In the genomic region with DNA sequence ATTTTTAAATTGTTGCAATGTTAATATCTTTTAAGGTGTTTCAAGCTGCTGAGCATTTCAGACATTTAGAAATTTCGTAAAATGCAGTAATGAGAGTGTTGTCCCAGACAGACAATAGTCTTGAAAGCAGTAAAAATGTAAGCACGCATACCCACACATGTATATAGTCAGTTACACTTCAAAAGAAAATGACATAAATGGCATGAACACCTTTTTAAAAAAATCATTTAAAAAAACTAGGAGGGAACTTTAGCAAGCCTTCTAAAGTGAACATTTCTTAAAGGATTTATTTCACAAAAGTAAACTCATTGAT, we compare ENCODE assay signal across 1 cellular context.
A peak's percentile ranks its signal among the peaks of the same experiment; 100 is the strongest.
TF ChIP-seq lines count a peak whose summit lies in the region.

No MANE protein-coding gene starts in this region.

TF ChIP-seq in K562, 482 proteins besides CTCF, POLR2A, EP300 and RAD21 (continued from another document):
- TF ChIP-seq E4F1 (CRISPR knock-in tag; IDR thresholded peaks at IDR 0.05; ENCODE audit: borderline replicate concordance) (no peak), MXI1 (IDR thresholded peaks at IDR 0.05; ENCODE audit: low read depth, low read length) (no peak), HDAC6 (IDR thresholded peaks at IDR 0.05; ENCODE audit: low read depth, low read length) (no peak), CBFA2T2 (conservative IDR thresholded peaks at IDR 0.05) (no peak), GATA2 (CRISPR knock-in tag; IDR thresholded peaks at IDR 0.05) (no peak), NFRKB (IDR thresholded peaks at IDR 0.05; ENCODE audit: low read depth) (peak; percentile 17; the same call in 1 of the 2 replicates), FOXM1 (IDR thresholded peaks at IDR 0.05; ENCODE audit: low read depth) (0 out of 2 replicates have a peak, but pooled peaks have one; percentile 10), FOXM1 (CRISPR knock-in tag; IDR thresholded peaks at IDR 0.05; ENCODE audit: low read depth) (no peak), NFATC3 (IDR thresholded peaks at IDR 0.05) (no peak), ZSCAN29 (IDR thresholded peaks at IDR 0.05) (0 out of 2 replicates have a peak, but pooled peaks have one; percentile 15), NFXL1 (CRISPR knock-in tag; IDR thresholded peaks at IDR 0.05) (0 out of 2 replicates have a peak, but pooled peaks have one; percentile 8), EWSR1 (IDR thresholded peaks at IDR 0.05; ENCODE audit: borderline replicate concordance, low read depth, partially characterized antibody) (no peak), ZNF668 (CRISPR knock-in tag; IDR thresholded peaks at IDR 0.05) (0 out of 2 replicates have a peak, but pooled peaks have one; percentile 3), TEAD1 (CRISPR knock-in tag; IDR thresholded peaks at IDR 0.05) (peak in 1 of 2 experiments; percentile 17; a peak in 2 of 4 replicates), ZNF134 (CRISPR knock-in tag; conservative IDR thresholded peaks at IDR 0.05) (0 out of 2 replicates have a peak, but pooled peaks have one; percentile 9), SMAD3 (CRISPR knock-in tag; conservative IDR thresholded peaks at IDR 0.05) (0 out of 2 replicates have a peak, but pooled peaks have one; percentile 1), ILF3 (IDR thresholded peaks at IDR 0.05; ENCODE audit: borderline replicate concordance) (no peak), HDAC8 (tag; IDR thresholded peaks at IDR 0.05) (no peak), ZNF311 (CRISPR knock-in tag; IDR thresholded peaks at IDR 0.05) (peak; percentile 62; the same call in 1 of the 2 replicates), SRSF9 (IDR thresholded peaks at IDR 0.05; ENCODE audit: borderline replicate concordance, low read depth, low read length) (no peak), HDAC3 (IDR thresholded peaks at IDR 0.05; ENCODE audit: borderline replicate concordance, partially characterized antibody) (peak; percentile 14), GATAD2B (IDR thresholded peaks at IDR 0.05; ENCODE audit: borderline replicate concordance) (0 out of 2 replicates have a peak, but pooled peaks have one; percentile 31), BACH1 (tag; IDR thresholded peaks at IDR 0.05) (0 out of 2 replicates have a peak, but pooled peaks have one; percentile 20), ZZZ3 (IDR thresholded peaks at IDR 0.05) (0 out of 2 replicates have a peak, but pooled peaks have one; percentile 26), NCOA4 (IDR thresholded peaks at IDR 0.05; ENCODE audit: partially characterized antibody) (no peak), HNRNPL (IDR thresholded peaks at IDR 0.05; ENCODE audit: low read depth, low read length) (no peak), ZNF3 (CRISPR knock-in tag; IDR thresholded peaks at IDR 0.05) (0 out of 2 replicates have a peak, but pooled peaks have one; percentile 3)
- TF ChIP-seq, protein P1, sequence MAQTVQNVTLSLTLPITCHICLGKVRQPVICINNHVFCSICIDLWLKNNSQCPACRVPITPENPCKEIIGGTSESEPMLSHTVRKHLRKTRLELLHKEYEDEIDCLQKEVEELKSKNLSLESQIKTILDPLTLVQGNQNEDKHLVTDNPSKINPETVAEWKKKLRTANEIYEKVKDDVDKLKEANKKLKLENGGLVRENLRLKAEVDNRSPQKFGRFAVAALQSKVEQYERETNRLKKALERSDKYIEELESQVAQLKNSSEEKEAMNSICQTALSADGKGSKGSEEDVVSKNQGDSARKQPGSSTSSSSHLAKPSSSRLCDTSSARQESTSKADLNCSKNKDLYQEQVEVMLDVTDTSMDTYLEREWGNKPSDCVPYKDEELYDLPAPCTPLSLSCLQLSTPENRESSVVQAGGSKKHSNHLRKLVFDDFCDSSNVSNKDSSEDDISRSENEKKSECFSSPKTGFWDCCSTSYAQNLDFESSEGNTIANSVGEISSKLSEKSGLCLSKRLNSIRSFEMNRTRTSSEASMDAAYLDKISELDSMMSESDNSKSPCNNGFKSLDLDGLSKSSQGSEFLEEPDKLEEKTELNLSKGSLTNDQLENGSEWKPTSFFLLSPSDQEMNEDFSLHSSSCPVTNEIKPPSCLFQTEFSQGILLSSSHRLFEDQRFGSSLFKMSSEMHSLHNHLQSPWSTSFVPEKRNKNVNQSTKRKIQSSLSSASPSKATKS (CRISPR knock-in tag; IDR thresholded peaks at IDR 0.05), result no peak
- TF ChIP-seq, protein P2, sequence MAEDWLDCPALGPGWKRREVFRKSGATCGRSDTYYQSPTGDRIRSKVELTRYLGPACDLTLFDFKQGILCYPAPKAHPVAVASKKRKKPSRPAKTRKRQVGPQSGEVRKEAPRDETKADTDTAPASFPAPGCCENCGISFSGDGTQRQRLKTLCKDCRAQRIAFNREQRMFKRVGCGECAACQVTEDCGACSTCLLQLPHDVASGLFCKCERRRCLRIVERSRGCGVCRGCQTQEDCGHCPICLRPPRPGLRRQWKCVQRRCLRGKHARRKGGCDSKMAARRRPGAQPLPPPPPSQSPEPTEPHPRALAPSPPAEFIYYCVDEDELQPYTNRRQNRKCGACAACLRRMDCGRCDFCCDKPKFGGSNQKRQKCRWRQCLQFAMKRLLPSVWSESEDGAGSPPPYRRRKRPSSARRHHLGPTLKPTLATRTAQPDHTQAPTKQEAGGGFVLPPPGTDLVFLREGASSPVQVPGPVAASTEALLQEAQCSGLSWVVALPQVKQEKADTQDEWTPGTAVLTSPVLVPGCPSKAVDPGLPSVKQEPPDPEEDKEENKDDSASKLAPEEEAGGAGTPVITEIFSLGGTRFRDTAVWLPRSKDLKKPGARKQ (CRISPR knock-in tag; IDR thresholded peaks at IDR 0.05), result 0 out of 2 replicates have a peak, but pooled peaks have one; percentile 3
- TF ChIP-seq, protein P3, sequence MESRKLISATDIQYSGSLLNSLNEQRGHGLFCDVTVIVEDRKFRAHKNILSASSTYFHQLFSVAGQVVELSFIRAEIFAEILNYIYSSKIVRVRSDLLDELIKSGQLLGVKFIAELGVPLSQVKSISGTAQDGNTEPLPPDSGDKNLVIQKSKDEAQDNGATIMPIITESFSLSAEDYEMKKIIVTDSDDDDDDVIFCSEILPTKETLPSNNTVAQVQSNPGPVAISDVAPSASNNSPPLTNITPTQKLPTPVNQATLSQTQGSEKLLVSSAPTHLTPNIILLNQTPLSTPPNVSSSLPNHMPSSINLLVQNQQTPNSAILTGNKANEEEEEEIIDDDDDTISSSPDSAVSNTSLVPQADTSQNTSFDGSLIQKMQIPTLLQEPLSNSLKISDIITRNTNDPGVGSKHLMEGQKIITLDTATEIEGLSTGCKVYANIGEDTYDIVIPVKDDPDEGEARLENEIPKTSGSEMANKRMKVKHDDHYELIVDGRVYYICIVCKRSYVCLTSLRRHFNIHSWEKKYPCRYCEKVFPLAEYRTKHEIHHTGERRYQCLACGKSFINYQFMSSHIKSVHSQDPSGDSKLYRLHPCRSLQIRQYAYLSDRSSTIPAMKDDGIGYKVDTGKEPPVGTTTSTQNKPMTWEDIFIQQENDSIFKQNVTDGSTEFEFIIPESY (CRISPR knock-in tag; IDR thresholded peaks at IDR 0.05), result 0 out of 2 replicates have a peak, but pooled peaks have one; percentile 10
- TF ChIP-seq, protein P4, sequence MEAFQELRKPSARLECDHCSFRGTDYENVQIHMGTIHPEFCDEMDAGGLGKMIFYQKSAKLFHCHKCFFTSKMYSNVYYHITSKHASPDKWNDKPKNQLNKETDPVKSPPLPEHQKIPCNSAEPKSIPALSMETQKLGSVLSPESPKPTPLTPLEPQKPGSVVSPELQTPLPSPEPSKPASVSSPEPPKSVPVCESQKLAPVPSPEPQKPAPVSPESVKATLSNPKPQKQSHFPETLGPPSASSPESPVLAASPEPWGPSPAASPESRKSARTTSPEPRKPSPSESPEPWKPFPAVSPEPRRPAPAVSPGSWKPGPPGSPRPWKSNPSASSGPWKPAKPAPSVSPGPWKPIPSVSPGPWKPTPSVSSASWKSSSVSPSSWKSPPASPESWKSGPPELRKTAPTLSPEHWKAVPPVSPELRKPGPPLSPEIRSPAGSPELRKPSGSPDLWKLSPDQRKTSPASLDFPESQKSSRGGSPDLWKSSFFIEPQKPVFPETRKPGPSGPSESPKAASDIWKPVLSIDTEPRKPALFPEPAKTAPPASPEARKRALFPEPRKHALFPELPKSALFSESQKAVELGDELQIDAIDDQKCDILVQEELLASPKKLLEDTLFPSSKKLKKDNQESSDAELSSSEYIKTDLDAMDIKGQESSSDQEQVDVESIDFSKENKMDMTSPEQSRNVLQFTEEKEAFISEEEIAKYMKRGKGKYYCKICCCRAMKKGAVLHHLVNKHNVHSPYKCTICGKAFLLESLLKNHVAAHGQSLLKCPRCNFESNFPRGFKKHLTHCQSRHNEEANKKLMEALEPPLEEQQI (IDR thresholded peaks at IDR 0.05), result peak; percentile 36; the same call in 1 of the 2 replicates
- TF ChIP-seq, protein P5, sequence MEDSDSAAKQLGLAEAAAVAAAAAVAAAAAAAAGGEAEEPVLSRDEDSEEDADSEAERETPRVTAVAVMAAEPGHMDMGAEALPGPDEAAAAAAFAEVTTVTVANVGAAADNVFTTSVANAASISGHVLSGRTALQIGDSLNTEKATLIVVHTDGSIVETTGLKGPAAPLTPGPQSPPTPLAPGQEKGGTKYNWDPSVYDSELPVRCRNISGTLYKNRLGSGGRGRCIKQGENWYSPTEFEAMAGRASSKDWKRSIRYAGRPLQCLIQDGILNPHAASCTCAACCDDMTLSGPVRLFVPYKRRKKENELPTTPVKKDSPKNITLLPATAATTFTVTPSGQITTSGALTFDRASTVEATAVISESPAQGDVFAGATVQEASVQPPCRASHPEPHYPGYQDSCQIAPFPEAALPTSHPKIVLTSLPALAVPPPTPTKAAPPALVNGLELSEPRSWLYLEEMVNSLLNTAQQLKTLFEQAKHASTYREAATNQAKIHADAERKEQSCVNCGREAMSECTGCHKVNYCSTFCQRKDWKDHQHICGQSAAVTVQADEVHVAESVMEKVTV (CRISPR knock-in tag; IDR thresholded peaks at IDR 0.05), result peak; percentile 29; the same call in 1 of the 2 replicates
- TF ChIP-seq, protein P6, sequence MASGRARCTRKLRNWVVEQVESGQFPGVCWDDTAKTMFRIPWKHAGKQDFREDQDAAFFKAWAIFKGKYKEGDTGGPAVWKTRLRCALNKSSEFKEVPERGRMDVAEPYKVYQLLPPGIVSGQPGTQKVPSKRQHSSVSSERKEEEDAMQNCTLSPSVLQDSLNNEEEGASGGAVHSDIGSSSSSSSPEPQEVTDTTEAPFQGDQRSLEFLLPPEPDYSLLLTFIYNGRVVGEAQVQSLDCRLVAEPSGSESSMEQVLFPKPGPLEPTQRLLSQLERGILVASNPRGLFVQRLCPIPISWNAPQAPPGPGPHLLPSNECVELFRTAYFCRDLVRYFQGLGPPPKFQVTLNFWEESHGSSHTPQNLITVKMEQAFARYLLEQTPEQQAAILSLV (tag; IDR thresholded peaks at IDR 0.05), result 0 out of 2 replicates have a peak, but pooled peaks have one; percentile 13
